1 cellular context compared by ENCODE assay signal in genomic region chr2:153834662-153835061, GRCh38.
TF ChIP-seq lines count a peak whose summit lies in the region.

No MANE protein-coding gene starts in this region.

TF ChIP-seq in HepG2, 621 proteins besides CTCF, POLR2A, EP300 and RAD21 (continued from another document and continues in another):
- TF ChIP-seq, protein P1, sequence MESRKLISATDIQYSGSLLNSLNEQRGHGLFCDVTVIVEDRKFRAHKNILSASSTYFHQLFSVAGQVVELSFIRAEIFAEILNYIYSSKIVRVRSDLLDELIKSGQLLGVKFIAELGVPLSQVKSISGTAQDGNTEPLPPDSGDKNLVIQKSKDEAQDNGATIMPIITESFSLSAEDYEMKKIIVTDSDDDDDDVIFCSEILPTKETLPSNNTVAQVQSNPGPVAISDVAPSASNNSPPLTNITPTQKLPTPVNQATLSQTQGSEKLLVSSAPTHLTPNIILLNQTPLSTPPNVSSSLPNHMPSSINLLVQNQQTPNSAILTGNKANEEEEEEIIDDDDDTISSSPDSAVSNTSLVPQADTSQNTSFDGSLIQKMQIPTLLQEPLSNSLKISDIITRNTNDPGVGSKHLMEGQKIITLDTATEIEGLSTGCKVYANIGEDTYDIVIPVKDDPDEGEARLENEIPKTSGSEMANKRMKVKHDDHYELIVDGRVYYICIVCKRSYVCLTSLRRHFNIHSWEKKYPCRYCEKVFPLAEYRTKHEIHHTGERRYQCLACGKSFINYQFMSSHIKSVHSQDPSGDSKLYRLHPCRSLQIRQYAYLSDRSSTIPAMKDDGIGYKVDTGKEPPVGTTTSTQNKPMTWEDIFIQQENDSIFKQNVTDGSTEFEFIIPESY (CRISPR knock-in tag; IDR thresholded peaks at IDR 0.05): no peak
- no peak for TF ChIP-seq ZNF552 (CRISPR knock-in tag; IDR thresholded peaks at IDR 0.05; ENCODE audit: borderline replicate concordance)
- TF ChIP-seq GFI1 (CRISPR knock-in tag; IDR thresholded peaks at IDR 0.05; ENCODE audit: borderline replicate concordance): no peak
- no peak for TF ChIP-seq MTA1 (CRISPR knock-in tag; IDR thresholded peaks at IDR 0.05; ENCODE audit: borderline replicate concordance)
- no peak for TF ChIP-seq HNF1B (CRISPR knock-in tag; IDR thresholded peaks at IDR 0.05)
- no peak for TF ChIP-seq ZNF776 (CRISPR knock-in tag; IDR thresholded peaks at IDR 0.05)
- no peak for TF ChIP-seq KDM3A (CRISPR knock-in tag; IDR thresholded peaks at IDR 0.05; ENCODE audit: low read depth)
- TF ChIP-seq ZNF710 (CRISPR knock-in tag; IDR thresholded peaks at IDR 0.05; ENCODE audit: borderline replicate concordance): no peak
- no peak for TF ChIP-seq ZNF383 (CRISPR knock-in tag; IDR thresholded peaks at IDR 0.05; ENCODE audit: borderline replicate concordance)
- no peak for TF ChIP-seq DZIP1 (CRISPR knock-in tag; IDR thresholded peaks at IDR 0.05)
- TF ChIP-seq, protein P2, sequence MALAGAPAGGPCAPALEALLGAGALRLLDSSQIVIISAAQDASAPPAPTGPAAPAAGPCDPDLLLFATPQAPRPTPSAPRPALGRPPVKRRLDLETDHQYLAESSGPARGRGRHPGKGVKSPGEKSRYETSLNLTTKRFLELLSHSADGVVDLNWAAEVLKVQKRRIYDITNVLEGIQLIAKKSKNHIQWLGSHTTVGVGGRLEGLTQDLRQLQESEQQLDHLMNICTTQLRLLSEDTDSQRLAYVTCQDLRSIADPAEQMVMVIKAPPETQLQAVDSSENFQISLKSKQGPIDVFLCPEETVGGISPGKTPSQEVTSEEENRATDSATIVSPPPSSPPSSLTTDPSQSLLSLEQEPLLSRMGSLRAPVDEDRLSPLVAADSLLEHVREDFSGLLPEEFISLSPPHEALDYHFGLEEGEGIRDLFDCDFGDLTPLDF (CRISPR knock-in tag; IDR thresholded peaks at IDR 0.05): no peak
- no peak for TF ChIP-seq KDM1A (CRISPR knock-in tag; IDR thresholded peaks at IDR 0.05)
- no peak for TF ChIP-seq ATAD3A (CRISPR knock-in tag; IDR thresholded peaks at IDR 0.05)
- TF ChIP-seq FOXA3 (CRISPR knock-in tag; IDR thresholded peaks at IDR 0.05): peak; percentile 93
- no peak for TF ChIP-seq ZNF335 (CRISPR knock-in tag; IDR thresholded peaks at IDR 0.05)
- no peak for TF ChIP-seq ZNF83 (CRISPR knock-in tag; IDR thresholded peaks at IDR 0.05; ENCODE audit: borderline replicate concordance)
- no peak for TF ChIP-seq ZNF7 (CRISPR knock-in tag; IDR thresholded peaks at IDR 0.05)
- no peak for TF ChIP-seq ZNF605 (CRISPR knock-in tag; IDR thresholded peaks at IDR 0.05)
- TF ChIP-seq CAMTA2 (CRISPR knock-in tag; IDR thresholded peaks at IDR 0.05; ENCODE audit: borderline replicate concordance): no peak
- TF ChIP-seq ZFP37 (CRISPR knock-in tag; IDR thresholded peaks at IDR 0.05; ENCODE audit: borderline replicate concordance): no peak
- TF ChIP-seq ZNF337 (CRISPR knock-in tag; IDR thresholded peaks at IDR 0.05; ENCODE audit: borderline replicate concordance, low read depth): no peak
- TF ChIP-seq ZNF142 (CRISPR knock-in tag; IDR thresholded peaks at IDR 0.05): no peak
- peak; percentile 43 for TF ChIP-seq SAP130 (CRISPR knock-in tag; IDR thresholded peaks at IDR 0.05; ENCODE audit: low read depth)
- TF ChIP-seq CREB1 (IDR thresholded peaks at IDR 0.05): no peak
- TF ChIP-seq CREB1 (CRISPR knock-in tag; IDR thresholded peaks at IDR 0.05): peak; percentile 18; the same call in 1 of the 2 replicates
- TF ChIP-seq GPBP1L1 (CRISPR knock-in tag; IDR thresholded peaks at IDR 0.05): no peak
- no peak for TF ChIP-seq MAF1 (CRISPR knock-in tag; IDR thresholded peaks at IDR 0.05; ENCODE audit: borderline replicate concordance)
- no peak for TF ChIP-seq HCFC1 (IDR thresholded peaks at IDR 0.05; ENCODE audit: low read depth, low read length)
- TF ChIP-seq ZNF577 (CRISPR knock-in tag; IDR thresholded peaks at IDR 0.05; ENCODE audit: borderline replicate concordance, low read depth): no peak
- no peak for TF ChIP-seq CC2D1A (CRISPR knock-in tag; IDR thresholded peaks at IDR 0.05)
- no peak for TF ChIP-seq POLR2AphosphoS2 (IDR thresholded peaks at IDR 0.05; ENCODE audit: low read depth, low read length)
- no peak for TF ChIP-seq POGK (CRISPR knock-in tag; conservative IDR thresholded peaks at IDR 0.05)
- TF ChIP-seq ZNF256 (CRISPR knock-in tag; conservative IDR thresholded peaks at IDR 0.05): no peak
- no peak for TF ChIP-seq MLXIP (CRISPR knock-in tag; IDR thresholded peaks at IDR 0.05; ENCODE audit: borderline replicate concordance)
